Comparison of ENCODE assay signal across 8 cellular contexts in the genomic region with DNA sequence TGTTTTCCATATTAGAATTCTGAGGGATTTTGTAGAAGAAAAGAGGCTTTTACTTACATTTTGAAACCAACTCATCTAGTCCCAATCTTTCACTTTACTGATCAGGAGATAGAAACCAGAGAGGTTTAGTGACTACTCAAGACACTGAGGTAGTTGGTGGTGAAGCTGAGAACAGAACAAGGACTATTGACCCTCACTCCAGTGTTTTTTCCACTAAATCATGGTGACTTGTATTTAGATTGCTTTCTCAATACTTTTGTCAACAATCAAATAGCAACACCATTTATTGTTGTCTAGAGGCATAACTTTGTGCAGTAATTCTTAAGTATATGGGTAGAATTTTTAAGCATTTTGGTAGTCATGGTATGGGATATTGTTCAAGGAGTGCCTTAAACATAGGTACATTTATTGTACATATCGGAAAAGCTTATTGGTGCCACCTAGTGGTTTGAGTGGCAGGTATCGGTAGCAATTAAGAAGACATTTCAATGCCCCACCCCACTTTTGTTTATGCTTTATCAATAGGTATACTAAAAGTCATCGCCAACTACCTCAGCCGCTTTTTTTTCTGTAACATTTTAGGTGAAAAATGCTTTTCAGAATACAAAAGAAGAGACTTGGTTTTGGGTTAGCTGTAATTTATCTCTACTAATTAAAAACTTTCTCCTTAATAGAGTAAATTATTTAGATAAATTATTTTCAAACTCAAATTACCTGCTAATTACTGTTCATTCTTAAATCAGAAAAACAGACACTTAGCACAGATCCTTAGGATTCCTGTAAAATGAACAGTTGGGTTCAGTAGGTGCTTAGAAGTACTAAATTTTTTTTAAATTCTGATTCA. TPM values are rescaled to one million over a fixed set of nuclear protein-coding genes. Genes with fewer than 3 reads are reported as not detected.
DNase-seq lines count a peak whose midpoint lies in the region; ATAC-seq, FAIRE-seq and TF ChIP-seq lines count a peak whose summit lies in the region.

No MANE protein-coding gene starts in this region.

- peaks cover 5% of the 10 kb centered on the region for H3K27me3 Mint-ChIP-seq in activated CD4-positive, alpha-beta T cell treated with anti-CD3 and anti-CD28 coated beads, Interleukin-2, amount 10 ng/mL, durations not matched to agents 24 days and 14 days

- no peaks in the 10 kb centered on the region for H3K9me3 ChIP-seq in K562 (replicated peaks; ENCODE audit: control insufficient read depth, insufficient read depth, low read depth, low read length)
- no peaks in the 10 kb centered on the region for H3K9me3 ChIP-seq in upper lobe of left lung

- H3K79me2 ChIP-seq in K562 (ENCODE audit: control insufficient read depth, insufficient read depth, low read length), result no peaks in the 10 kb centered on the region

- no peaks in the 10 kb centered on the region for H4K20me1 ChIP-seq in K562 (replicated peaks; ENCODE audit: control insufficient read depth, insufficient read depth, low read length)

- H3K4me1 Mint-ChIP-seq in activated CD4-positive, alpha-beta T cell treated with anti-CD3 and anti-CD28 coated beads, Interleukin-2, amount 10 ng/mL, durations not matched to agents 24 days and 14 days, result no peaks in the 10 kb centered on the region

- H3K27ac Mint-ChIP-seq in activated CD4-positive, alpha-beta T cell treated with anti-CD3 and anti-CD28 coated beads, Interleukin-2, amount 10 ng/mL, durations not matched to agents 24 days and 14 days, result no peak overlapping the region

- H3K4me3 ChIP-seq in K562 (no peak overlapping the region), upper lobe of left lung (no peak overlapping the region)

- no peaks in the 10 kb centered on the region for H3K9me1 ChIP-seq in K562 (ENCODE audit: control insufficient read depth, insufficient read depth, low read length)

- H3K4me1 ChIP-seq in K562 (replicated peaks in 1 of 2; ENCODE audit: control insufficient read depth in 2 of 2, insufficient read depth in 2 of 2, low read length in 2 of 2), result no peaks in the 10 kb centered on the region
- peaks cover 0 to 5% (median 2%) of the 10 kb centered on the region in 4 donors for H3K4me1 ChIP-seq in upper lobe of left lung

- CTCF ChIA-PET in K562 (lab: Yijun Ruan, JAX; ENCODE audit: low intra/inter-chr PET ratio), result interaction anchor here (1.2 to 1.5 kb wide), 2 partner anchors 330 to 1738 kb away, joined by 3 read pairs; no protein-coding TSS in a partner anchor

- TF ChIP-seq CTCF in K562 (IDR thresholded peaks at IDR 0.05 in 2 of 3, conservative IDR thresholded peaks at IDR 0.05 in 1 of 3; ENCODE audit: insufficient read depth in 2 of 3, low read depth in 1 of 3, low read length in 3 of 3) (peak in 2 of 3 experiments; percentile 54 to 60; a peak in 4 of 6 replicates), upper lobe of left lung (IDR thresholded peaks at IDR 0.05) (peak in 5 of 6 experiments; percentile 39 to 67 (median 49))

- 0% methylated on average over 4 of the region's 4 CpGs for WGBS in K562 (ENCODE audit: insufficient coverage, low coverage, missing lambda C conversion rate)
- WGBS in upper lobe of left lung, 2 donors, result 5 to 16% methylated on average over 4 of the region's 4 CpGs

- TF ChIP-seq EP300 in K562 (IDR thresholded peaks at IDR 0.05; ENCODE audit: low read length) (no peak), upper lobe of left lung (IDR thresholded peaks at IDR 0.05) (no peak)

- DNase-seq in activated CD4-positive, alpha-beta T cell treated with anti-CD3 and anti-CD28 coated beads, Interleukin-2, amount 10 ng/mL, durations not matched to agents 24 days and 14 days, result peak; percentile 76
- no peak for DNase-seq in activated CD4-positive, alpha-beta T cell treated with anti-CD3 and anti-CD28 coated beads for 1 hour
- DNase-seq in HPDE6-E6E7 (ENCODE audit: extremely low spot score) (peak; percentile 50), NCI-H526 treated with DMSO at 0.1 percent for 48 hours (lab: John Stamatoyannopoulos, UW) (peak; percentile 47), K562 (ENCODE audit: extremely low read depth in 1 of 4, low spot score in 3 of 4) (peak; percentile 44 to 59 (median 50)), kidney glomerular epithelial cell (lab: John Stamatoyannopoulos, UW) (peak; percentile 60), upper lobe of left lung (no peak)

- ATAC-seq in GM21390 (IDR thresholded peaks at IDR 0.05; ENCODE audit: unreplicated experiment), result peak; percentile 93
- peak; percentile 74 for ATAC-seq in K562
- no peak for ATAC-seq in upper lobe of left lung (ENCODE audit: low FRiP score in 2 of 2)

- H3K27me3 ChIP-seq in K562 (ENCODE audit: control insufficient read depth in 2 of 2, insufficient read depth in 2 of 2, low read length in 2 of 2) (no peaks in the 10 kb centered on the region), upper lobe of left lung (no peaks in the 10 kb centered on the region)

- peak in 1 of 2 experiments; percentile 64; a peak in 2 of 4 replicates for TF ChIP-seq RAD21 in K562 (CRISPR knock-in tag; conservative IDR thresholded peaks at IDR 0.05 in 1 of 2, IDR thresholded peaks at IDR 0.05 in 1 of 2)

- peak; percentile 63 for FAIRE-seq in K562 (lab: Jason Lieb, UNC)

- POLR2A ChIA-PET in K562 (lab: Yijun Ruan, JAX), result no interaction called here

- no peaks in the 10 kb centered on the region for H3K9me3 Mint-ChIP-seq in activated CD4-positive, alpha-beta T cell treated with anti-CD3 and anti-CD28 coated beads, Interleukin-2, amount 10 ng/mL, durations not matched to agents 24 days and 14 days

- H3K27ac ChIP-seq in K562 (ENCODE audit: extremely low read depth, low read depth, low read length) (no peak overlapping the region), upper lobe of left lung (no peak overlapping the region)

- no peak overlapping the region for H3K9ac ChIP-seq in K562 (ENCODE audit: insufficient read depth in 1 of 2, low read depth in 2 of 2, low read length in 2 of 2)

- in situ Hi-C loops in K562 (cut with MboI), result no loop called here

- no peaks in the 10 kb centered on the region for H3K36me3 Mint-ChIP-seq in activated CD4-positive, alpha-beta T cell treated with anti-CD3 and anti-CD28 coated beads, Interleukin-2, amount 10 ng/mL, durations not matched to agents 24 days and 14 days (ENCODE audit: low read depth)

- H2AFZ ChIP-seq in K562 (ENCODE audit: low read depth, low read length), result no peak overlapping the region

- no peak overlapping the region for H3K4me2 ChIP-seq in K562 (ENCODE audit: insufficient read depth, low read length)

- no TSS peak for BruUV-seq in K562 (replicated peaks; lab: Mats Ljungman, UMichigan)

- H3K4me3 Mint-ChIP-seq in activated CD4-positive, alpha-beta T cell treated with anti-CD3 and anti-CD28 coated beads, Interleukin-2, amount 10 ng/mL, durations not matched to agents 24 days and 14 days, result no peak overlapping the region

- TF ChIP-seq POLR2A in K562 (conservative IDR thresholded peaks at IDR 0.05), result no peak
- no peak for TF ChIP-seq POLR2A in upper lobe of left lung (IDR thresholded peaks at IDR 0.05)

- H3K36me3 ChIP-seq in K562 (ENCODE audit: control insufficient read depth, insufficient read depth, low read length) (no peaks in the 10 kb centered on the region), upper lobe of left lung (no peaks in the 10 kb centered on the region)

- intact Hi-C loops in activated CD4-positive, alpha-beta T cell treated with anti-CD3 and anti-CD28 coated beads, Interleukin-2, amount 10 ng/mL, durations not matched to agents 24 days and 14 days (cut with micrococcal nuclease), result loop anchor here (1.0 to 2.0 kb wide), 2 partner anchors 189 to 448 kb away; no protein-coding TSS in a partner anchor
- intact Hi-C loops in K562 (cut with micrococcal nuclease), result loop anchor here (5.0 to 10.0 kb wide), 2 partner anchors 183 to 1736 kb away; no protein-coding TSS in a partner anchor

TF ChIP-seq in K562, 482 proteins besides CTCF, POLR2A, EP300 and RAD21 (continues in another document):
- TF ChIP-seq SMC3 (conservative IDR thresholded peaks at IDR 0.05; ENCODE audit: insufficient read depth, low read depth, low read length), result 0 out of 2 replicates have a peak, but pooled peaks have one; percentile 30
- no peak for TF ChIP-seq MXI1 (IDR thresholded peaks at IDR 0.05; ENCODE audit: low read depth, low read length)
- peak; percentile 83 for TF ChIP-seq ZNF507 (tag; conservative IDR thresholded peaks at IDR 0.05)
- TF ChIP-seq ARNT (IDR thresholded peaks at IDR 0.05), result no peak
- TF ChIP-seq, protein P1, sequence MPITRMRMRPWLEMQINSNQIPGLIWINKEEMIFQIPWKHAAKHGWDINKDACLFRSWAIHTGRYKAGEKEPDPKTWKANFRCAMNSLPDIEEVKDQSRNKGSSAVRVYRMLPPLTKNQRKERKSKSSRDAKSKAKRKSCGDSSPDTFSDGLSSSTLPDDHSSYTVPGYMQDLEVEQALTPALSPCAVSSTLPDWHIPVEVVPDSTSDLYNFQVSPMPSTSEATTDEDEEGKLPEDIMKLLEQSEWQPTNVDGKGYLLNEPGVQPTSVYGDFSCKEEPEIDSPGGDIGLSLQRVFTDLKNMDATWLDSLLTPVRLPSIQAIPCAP (CRISPR knock-in tag; IDR thresholded peaks at IDR 0.05; ENCODE audit: borderline replicate concordance), result no peak

RNA-seq across cellular contexts. Expression of gene PAWR, which starts 47.3 kb away (rescaled TPM):
- 7.1 and 7.5 TPM in 2 replicates for total RNA-seq in activated CD4-positive, alpha-beta T cell treated with anti-CD3 and anti-CD28 coated beads, Interleukin-2, amount 10 ng/mL, durations not matched to agents 24 days and 14 days
- not detected in 2 replicates for total RNA-seq in K562 (2011; cell fraction: chromatin; rRNA removed; ENCODE audit: low replicate concordance)
- total RNA-seq in K562 (2011; cell fraction: nucleolus; rRNA removed), result not detected in 2 replicates
- not detected in 2 replicates for total RNA-seq in K562 (2011; cell fraction: nucleoplasm; rRNA removed)
- total RNA-seq in K562 (2014; rRNA removed) (not detected in 2 replicates), K562 (2014; rRNA removed; fragmentation: Illumina TruSeq; extraction: Trizol) (not detected in 2 replicates), K562 (2015; rRNA removed; fragmentation: Illumina TruSeq; extraction: Trizol) (not detected in 2 replicates), K562 (2021) (0.36 and 0.82 TPM in 2 replicates), upper lobe of left lung (10 to 100 TPM; 45.1 to 88.0 (median 58.3) TPM)
- polyA plus RNA-seq in K562 (2011; rRNA removed) (not detected in 2 replicates), K562 (2014; fragmentation: Illumina TruSeq; extraction: Trizol) (not detected in 2 replicates), K562 (2014; fragmentation: Nextera tagmentation; extraction: Ambion mirVana) (not detected), K562 (2014; rRNA removed) (not detected in 2 replicates)
- polyA plus RNA-seq in K562 (2011; cell fraction: cytosol; rRNA removed), result not detected in 2 replicates
- polyA plus RNA-seq in K562 (2011; cell fraction: nucleus; rRNA removed), result not detected in 2 replicates
- polyA plus RNA-seq in K562 (2012), result not detected in 2 replicates
- 0.03 TPM in 1 of 2 replicates, not detected in the other for polyA minus RNA-seq in K562 (2011; rRNA and poly(A)+ RNA removed)
- 0.55 TPM in 1 of 2 replicates, not detected in the other for polyA minus RNA-seq in K562 (2011; cell fraction: cytosol; rRNA and poly(A)+ RNA removed)
- polyA minus RNA-seq in K562 (2011; cell fraction: nucleus; rRNA and poly(A)+ RNA removed), result not detected in 2 replicates

Comparison
In these comparisons a context has a peak if more than half of its experiments do, and no peak if none do; other contexts are left out.
1. DNase-seq: peak in activated CD4-positive, alpha-beta T cell treated with anti-CD3 and anti-CD28 coated beads, Interleukin-2, amount 10 ng/mL, durations not matched to agents 24 days and 14 days (single experiment), HPDE6-E6E7 (single experiment), NCI-H526 treated with DMSO at 0.1 percent for 48 hours (single experiment), K562 (4 of 4) and kidney glomerular epithelial cell (single experiment); none in activated CD4-positive, alpha-beta T cell treated with anti-CD3 and anti-CD28 coated beads for 1 hour (single experiment) and upper lobe of left lung (0 of 2).
2. ATAC-seq: peak in GM21390 (single experiment) and K562 (single experiment); none in upper lobe of left lung (0 of 2).